7 cellular contexts compared by ENCODE assay signal in genomic region chr18:35581555-35582309, GRCh38. TPM values are rescaled to one million over a fixed set of nuclear protein-coding genes. Genes with fewer than 3 reads are reported as not detected.
A peak's percentile ranks its signal among the peaks of the same experiment; 100 is the strongest.
DNase-seq lines count a peak whose midpoint lies in the region; ATAC-seq and TF ChIP-seq lines count a peak whose summit lies in the region.

Gene GALNT1 (plus strand): TSS chr18:35581740. CDS start chr18:35654663, 72,923 bp downstream.

- peaks cover 5% of the 10 kb centered on the region for H3K9me3 Mint-ChIP-seq in nephron progenitor cell

- H3K4me3 Mint-ChIP-seq in nephron progenitor cell, result peak within 1 kb of the TSS; percentile 89

- no peak for DNase-seq in LHCN-M2 (ENCODE audit: low read depth)
- DNase-seq in activated T-cell treated with anti-CD3 and anti-CD28 coated beads, Interleukin-2, amount 50 U/mL, for 48 hours, result peak; percentile 40 to 49
- no peak for DNase-seq in fibroblast of pulmonary artery (ENCODE audit: low read depth)
- DNase-seq in nephron progenitor cell, result peak; percentile 43
- DNase-seq in NCI-H2196 (lab: John Stamatoyannopoulos, UW; ENCODE audit: unreplicated experiment), result no peak

- peak within 1 kb of the TSS; percentile 71 for H3K4me3 ChIP-seq in GM12875 (ENCODE audit: low read depth, low read length)
- peak within 1 kb of the TSS; percentile 80 for H3K4me3 ChIP-seq in fibroblast of pulmonary artery (replicated peaks; ENCODE audit: low read depth, low read length)

- no peaks in the 10 kb centered on the region for H3K36me3 Mint-ChIP-seq in nephron progenitor cell (ENCODE audit: low read depth)

- TF ChIP-seq CTCF in GM12875 (IDR thresholded peaks at IDR 0.05; ENCODE audit: borderline replicate concordance, insufficient read depth, low read depth, low read length) (no peak), fibroblast of pulmonary artery (IDR thresholded peaks at IDR 0.05; ENCODE audit: low read length, missing control alignments) (no peak), nephron progenitor cell (IDR thresholded peaks at IDR 0.05) (no peak)

- peaks cover 16% of the 10 kb centered on the region for H3K4me1 Mint-ChIP-seq in nephron progenitor cell

- H3K27ac Mint-ChIP-seq in nephron progenitor cell, result peak within 1 kb of the TSS; percentile 80

- ATAC-seq in GM21737 (IDR thresholded peaks at IDR 0.05; ENCODE audit: unreplicated experiment), result no peak

- peaks cover 6% of the 10 kb centered on the region for H3K27me3 Mint-ChIP-seq in nephron progenitor cell (ENCODE audit: low read depth, poor library complexity)

RNA-seq across cellular contexts. Expression of gene GALNT1, which starts in this region (rescaled TPM):
- total RNA-seq in LHCN-M2 (2014; rRNA removed), result 94.0 and 94.3 TPM in 2 replicates
- polyA plus RNA-seq in LHCN-M2 (2012), result 51.1 TPM

Comparison
In these comparisons a context has a peak if more than half of its experiments do, and no peak if none do; other contexts are left out.
1. DNase-seq: peak in activated T-cell treated with anti-CD3 and anti-CD28 coated beads, Interleukin-2, amount 50 U/mL, for 48 hours (2 of 2) and nephron progenitor cell (single experiment); none in LHCN-M2 (single experiment), fibroblast of pulmonary artery (single experiment) and NCI-H2196 (single experiment).